In genomic region chr20:6395695-6396094, GRCh38 we compare ENCODE assay signal across 19 cellular contexts.
DNase-seq lines count a peak whose midpoint lies in the region; FAIRE-seq and TF ChIP-seq lines count a peak whose summit lies in the region.
"Had no signal": no experiment of that assay in that cellular context is flagged by ENCODE, and none has a peak within 500 bp of the region (broad histone marks: within the 10 kb centered on the region; RNA-seq: fewer than 3 reads in every experiment).

No MANE protein-coding gene starts in this region.

- H3K4me1 Mint-ChIP-seq in T-helper 2 cell treated with Interferon-gamma antibody and Interleukin-4, amounts not matched to agents 5 μg/mL and 100 μg/mL, for 36 hours (ENCODE audit: low read depth): no peaks in the 10 kb centered on the region
- H3K4me1 Mint-ChIP-seq: B cell, natural killer cell had no signal

- FAIRE-seq in RCC 7860 (lab: Jason Lieb, UNC): no peak

- H3K27ac Mint-ChIP-seq in T-helper 2 cell treated with Interferon-gamma antibody and Interleukin-4, amounts not matched to agents 5 μg/mL and 100 μg/mL, for 36 hours: no peak overlapping the region
- H3K27ac Mint-ChIP-seq: activated T-helper 1 cell treated with anti-CD3 and anti-CD28 coated beads, Interleukin-12 subunit alpha, Interleukin-12 subunit beta, Interleukin-2, Interleukin-4 antibody, amounts not matched to agents 30 ng/mL and 10 ng/mL and 1 ng/mL, durations not matched to agents 14 hours and 24 hours and 36 hours; B cell; natural killer cell had no signal

- no peak overlapping the region for H3K4me3 Mint-ChIP-seq in T-helper 2 cell treated with Interferon-gamma antibody and Interleukin-4, amounts not matched to agents 5 μg/mL and 100 μg/mL, for 36 hours
- H3K4me3 Mint-ChIP-seq: activated T-helper 1 cell treated with anti-CD3 and anti-CD28 coated beads, Interleukin-12 subunit alpha, Interleukin-12 subunit beta, Interleukin-2, Interleukin-4 antibody, amounts not matched to agents 30 ng/mL and 10 ng/mL and 1 ng/mL, durations not matched to agents 14 hours and 24 hours and 36 hours; B cell; natural killer cell had no signal

- H3K36me3 Mint-ChIP-seq in T-helper 2 cell treated with Interferon-gamma antibody and Interleukin-4, amounts not matched to agents 5 μg/mL and 100 μg/mL, for 36 hours (ENCODE audit: low read depth): no peaks in the 10 kb centered on the region
- H3K36me3 Mint-ChIP-seq: natural killer cell had no signal

- no peak overlapping the region for H3K4me3 ChIP-seq in fibroblast of pulmonary artery (replicated peaks; ENCODE audit: low read depth, low read length)
- H3K4me3 ChIP-seq: body of pancreas, left ventricle myocardium inferior, right atrium auricular region, vagina had no signal

- DNase-seq in DMS53 (lab: John Stamatoyannopoulos, UW): peak; percentile 95
- peak; percentile 39 to 41 for DNase-seq in NCI-H1930 (lab: John Stamatoyannopoulos, UW)
- peak; percentile 58 for DNase-seq in RCC 7860 (ENCODE audit: low spot score)
- DNase-seq in fibroblast of pulmonary artery (ENCODE audit: low read depth): peak; percentile 28
- no peak for DNase-seq in activated CD4-positive, alpha-beta T cell treated with anti-CD3 and anti-CD28 coated beads, Interleukin-2, amount 50 U/mL, for 1 hour
- DNase-seq in UCSD-AML1 (lab: John Stamatoyannopoulos, UW; ENCODE audit: unreplicated experiment): no peak
- no peak for DNase-seq in T-helper 2 cell treated with Interferon-gamma antibody and Interleukin-4, amounts not matched to agents 5 μg/mL and 100 μg/mL, for 36 hours (ENCODE audit: low spot score)
- DNase-seq in posterior vena cava (ENCODE audit: low spot score): no peak
- DNase-seq: body of pancreas; DND-41; left ventricle myocardium inferior; natural killer cell; NCI-H1694; stimulated activated CD4-positive, alpha-beta T cell treated with anti-CD3 and anti-CD28 coated beads, Interleukin-4, amount 100 ng/mL, for 1 hour; stimulated activated naive CD4-positive, alpha-beta T cell treated with Interleukin-2 at 50 U/mL for 16 hours had no signal

- H3K27me3 Mint-ChIP-seq in T-helper 2 cell treated with Interferon-gamma antibody and Interleukin-4, amounts not matched to agents 5 μg/mL and 100 μg/mL, for 36 hours (ENCODE audit: low read depth): no peaks in the 10 kb centered on the region
- H3K27me3 Mint-ChIP-seq: B cell had no signal

- intact Hi-C loops in posterior vena cava (cut with DNase I): no loop called here

- TF ChIP-seq CTCF in fibroblast of pulmonary artery (IDR thresholded peaks at IDR 0.05; ENCODE audit: low read length, missing control alignments): no peak

- no peaks in the 10 kb centered on the region for H3K9me3 Mint-ChIP-seq in T-helper 2 cell treated with Interferon-gamma antibody and Interleukin-4, amounts not matched to agents 5 μg/mL and 100 μg/mL, for 36 hours
- H3K9me3 Mint-ChIP-seq: activated T-helper 1 cell treated with anti-CD3 and anti-CD28 coated beads, Interleukin-12 subunit alpha, Interleukin-12 subunit beta, Interleukin-2, Interleukin-4 antibody, amounts not matched to agents 30 ng/mL and 10 ng/mL and 1 ng/mL, durations not matched to agents 14 hours and 24 hours and 36 hours had no signal

Comparison
In these comparisons a context has a peak if more than half of its experiments do, and no peak if none do; other contexts are left out.
1. DNase-seq: peak in DMS53 (single experiment), NCI-H1930 (2 of 2), RCC 7860 (single experiment) and fibroblast of pulmonary artery (single experiment); none in activated CD4-positive, alpha-beta T cell treated with anti-CD3 and anti-CD28 coated beads, Interleukin-2, amount 50 U/mL, for 1 hour (single experiment), UCSD-AML1 (single experiment), T-helper 2 cell treated with Interferon-gamma antibody and Interleukin-4, amounts not matched to agents 5 μg/mL and 100 μg/mL, for 36 hours (single experiment) and posterior vena cava (single experiment).